In genomic region chr22:31290494-31291402, GRCh38 we compare ENCODE assay signal across 1 cellular context.
TF ChIP-seq lines count a peak whose summit lies in the region.

No MANE protein-coding gene starts in this region.

TF ChIP-seq in HEK293, 187 proteins besides CTCF, POLR2A, EP300 and RAD21 (continued from another document):
- TF ChIP-seq ZNF692 (tag by site-specific recombination; IDR thresholded peaks at IDR 0.05) (peak; percentile 78; the same call in 1 of the 2 replicates), ZIC2 (tag by site-specific recombination; IDR thresholded peaks at IDR 0.05) (peak; percentile 71), ZNF223 (tag by site-specific recombination; IDR thresholded peaks at IDR 0.05) (no peak), KLF8 (tag by site-specific recombination; IDR thresholded peaks at IDR 0.05) (peak; percentile 80), KLF9 (tag by site-specific recombination; IDR thresholded peaks at IDR 0.05; ENCODE audit: low read depth) (peak; percentile 9; the same call in 1 of the 2 replicates), ZBTB20 (tag by site-specific recombination; IDR thresholded peaks at IDR 0.05) (peak; percentile 90), KLF17 (tag by site-specific recombination; IDR thresholded peaks at IDR 0.05) (peak; percentile 66; the same call in 1 of the 2 replicates), GLIS2 (tag by site-specific recombination; IDR thresholded peaks at IDR 0.05) (peak; percentile 62), EGR2 (tag by site-specific recombination; IDR thresholded peaks at IDR 0.05; ENCODE audit: low read depth) (0 out of 2 replicates have a peak, but pooled peaks have one; percentile 18), ZFP69B (tag by site-specific recombination; IDR thresholded peaks at IDR 0.05) (peak; percentile 26; the same call in 1 of the 2 replicates), ZBTB17 (tag by site-specific recombination; IDR thresholded peaks at IDR 0.05) (peak; percentile 50; the same call in 1 of the 2 replicates), ZNF148 (tag by site-specific recombination; IDR thresholded peaks at IDR 0.05; ENCODE audit: borderline replicate concordance) (no peak), ZNF335 (tag by site-specific recombination; conservative IDR thresholded peaks at IDR 0.05) (peak; percentile 90), ZNF423 (tag by site-specific recombination; IDR thresholded peaks at IDR 0.05) (no peak), ZEB2 (tag by site-specific recombination; IDR thresholded peaks at IDR 0.05) (peak; percentile 74), ZNF629 (tag by site-specific recombination; IDR thresholded peaks at IDR 0.05) (peak; percentile 77), IKZF3 (tag by site-specific recombination; IDR thresholded peaks at IDR 0.05) (peak; percentile 15; the same call in 1 of the 2 replicates), GLI2 (tag by site-specific recombination; IDR thresholded peaks at IDR 0.05; ENCODE audit: borderline replicate concordance, low read depth) (no peak), SETDB1 (IDR thresholded peaks at IDR 0.05; ENCODE audit: insufficient read length, low read length) (peak; percentile 18), MEIS1 (CRISPR knock-in tag; IDR thresholded peaks at IDR 0.05; ENCODE audit: borderline replicate concordance) (no peak), OSR2 (tag by site-specific recombination; IDR thresholded peaks at IDR 0.05) (peak; percentile 39; the same call in 1 of the 2 replicates), FEZF1 (tag by site-specific recombination; IDR thresholded peaks at IDR 0.05) (0 out of 2 replicates have a peak, but pooled peaks have one; percentile 18), PATZ1 (tag by site-specific recombination; IDR thresholded peaks at IDR 0.05) (peak; percentile 20; the same call in 1 of the 2 replicates), KLF10 (tag by site-specific recombination; IDR thresholded peaks at IDR 0.05) (peak; percentile 41; the same call in 1 of the 2 replicates), ZBTB6 (tag by site-specific recombination; IDR thresholded peaks at IDR 0.05) (peak; percentile 76), REST (tag by site-specific recombination; IDR thresholded peaks at IDR 0.05) (0 out of 2 replicates have a peak, but pooled peaks have one; percentile 22), KLF7 (tag by site-specific recombination; IDR thresholded peaks at IDR 0.05; ENCODE audit: borderline replicate concordance) (0 out of 2 replicates have a peak, but pooled peaks have one; percentile 44), ZNF843 (tag by site-specific recombination; IDR thresholded peaks at IDR 0.05) (peak; percentile 0; the same call in 1 of the 2 replicates), ZBTB11 (tag by site-specific recombination; conservative IDR thresholded peaks at IDR 0.05; ENCODE audit: low read depth) (peak; percentile 55), ZNF404 (tag by site-specific recombination; IDR thresholded peaks at IDR 0.05) (no peak), ZNF544 (tag by site-specific recombination; IDR thresholded peaks at IDR 0.05) (no peak), KLF1 (tag by site-specific recombination; IDR thresholded peaks at IDR 0.05) (peak; percentile 85), HOXC10 (CRISPR knock-in tag; IDR thresholded peaks at IDR 0.05) (0 out of 2 replicates have a peak, but pooled peaks have one; percentile 52), ZNF366 (tag by site-specific recombination; conservative IDR thresholded peaks at IDR 0.05) (no peak), GLIS1 (tag by site-specific recombination; IDR thresholded peaks at IDR 0.05) (peak; percentile 59), ZNF449 (tag by site-specific recombination; IDR thresholded peaks at IDR 0.05) (0 out of 2 replicates have a peak, but pooled peaks have one; percentile 17), BCL11A (tag by site-specific recombination; IDR thresholded peaks at IDR 0.05; ENCODE audit: low read depth) (peak; percentile 64; the same call in 1 of the 2 replicates), ZBTB26 (tag by site-specific recombination; optimal IDR thresholded peaks at IDR 0.05) (peak; percentile 96), PBX3 (CRISPR knock-in tag; IDR thresholded peaks at IDR 0.05) (peak; percentile 65; the same call in 1 of the 2 replicates)
TF ChIP-seq in HEK293: peak in this region for 41.
